8 cellular contexts compared by ENCODE assay signal in genomic region chr7:116809636-116810266, GRCh38. TPM values are rescaled to one million over a fixed set of nuclear protein-coding genes. Genes with fewer than 3 reads are reported as not detected.
DNase-seq lines count a peak whose midpoint lies in the region; ATAC-seq and TF ChIP-seq lines count a peak whose summit lies in the region.

No MANE protein-coding gene starts in this region.

- H4K20me1 ChIP-seq in KMS-11 (ENCODE audit: insufficient read depth) (no peaks in the 10 kb centered on the region), OCI-LY7 (ENCODE audit: insufficient read depth, low read length) (no peaks in the 10 kb centered on the region)

- in situ Hi-C loops in Caki2 (cut with HindIII; ENCODE audit: low pct_unique_long_range_greater_than_20kb, low sequenced_read_pairs) (no loop called here), transverse colon (cut with MboI; ENCODE audit: low pct_ligation_motif_present in 1 of 4, low pct_unique_long_range_greater_than_20kb in 1 of 4, low sequenced_read_pairs in 3 of 4) (loop anchor here (5.0 to 25.0 kb wide), 8 partner anchors 135 to 647 kb away; partner anchors contain the start of gene MET (in 1 of the 4))

- H3K27me3 ChIP-seq in KMS-11 (ENCODE audit: insufficient read depth, low read depth) (no peaks in the 10 kb centered on the region), left lung (no peaks in the 10 kb centered on the region), transverse colon (no peaks in the 10 kb centered on the region)

- no peak overlapping the region for H3K27ac ChIP-seq in KMS-11
- H3K27ac ChIP-seq in OCI-LY7 (ENCODE audit: low read depth, low read length, poor library complexity, severe bottlenecking), result no peak overlapping the region
- H3K27ac ChIP-seq in coronary artery, result no peak overlapping the region
- no peak overlapping the region for H3K27ac ChIP-seq in left lung
- H3K27ac ChIP-seq in transverse colon, result peak overlapping the region; percentile 54 to 79 (median 69)

- H2AFZ ChIP-seq in KMS-11 (ENCODE audit: low read depth), result no peak overlapping the region
- no peak overlapping the region for H2AFZ ChIP-seq in OCI-LY7 (ENCODE audit: low read length)

- 13 to 59% methylated on average over 1 of the region's 1 CpG for WGBS in transverse colon (ENCODE audit: low coverage in 1 of 2), 2 donors

- no peaks in the 10 kb centered on the region for H3K4me1 ChIP-seq in KMS-11 (ENCODE audit: low read depth, poor library complexity, severe bottlenecking)
- H3K4me1 ChIP-seq in OCI-LY7 (ENCODE audit: insufficient read depth, low read length, poor library complexity, severe bottlenecking), result no peaks in the 10 kb centered on the region
- H3K4me1 ChIP-seq in left lung, result peaks cover 0 to 7% of the 10 kb centered on the region in 2 donors
- peaks cover 7 to 59% (median 39%) of the 10 kb centered on the region in 4 donors for H3K4me1 ChIP-seq in transverse colon

- no peak overlapping the region for H3K4me3 ChIP-seq in KMS-11 (IDR thresholded peaks at IDR 0.05; ENCODE audit: insufficient read depth, low read depth, low read length)
- H3K4me3 ChIP-seq in OCI-LY7 (ENCODE audit: low read depth, low read length, poor library complexity, severe bottlenecking), result no peak overlapping the region
- no peak overlapping the region for H3K4me3 ChIP-seq in coronary artery
- no peak overlapping the region for H3K4me3 ChIP-seq in left lung
- no peak overlapping the region for H3K4me3 ChIP-seq in transverse colon

- no peak for TF ChIP-seq EP300 in transverse colon (IDR thresholded peaks at IDR 0.05; ENCODE audit: low read depth)

- H3K36me3 ChIP-seq in KMS-11 (ENCODE audit: insufficient read depth) (no peaks in the 10 kb centered on the region), OCI-LY7 (ENCODE audit: insufficient read depth, low read length) (no peaks in the 10 kb centered on the region), left lung (no peaks in the 10 kb centered on the region), transverse colon (no peaks in the 10 kb centered on the region)

- DNase-seq in Caki2 (ENCODE audit: low read depth) (peak; percentile 73), GM19240 (ENCODE audit: insufficient read length, low spot score) (peak; percentile 23), OCI-LY7 (ENCODE audit: low spot score) (peak; percentile 59), coronary artery (ENCODE audit: low spot score) (no peak), left lung (no peak), transverse colon (no peak)
- DNase-seq in stimulated activated CD4-positive, alpha-beta T cell treated with anti-CD3 and anti-CD28 coated beads, Interleukin-1b, Interleukin-23, amount 100 ng/mL, for 48 hours, result no peak

- TF ChIP-seq CTCF in KMS-11 (conservative IDR thresholded peaks at IDR 0.05; ENCODE audit: low read depth, low read length) (peak; percentile 89), OCI-LY7 (conservative IDR thresholded peaks at IDR 0.05; ENCODE audit: low read length) (peak; percentile 86), coronary artery (IDR thresholded peaks at IDR 0.05) (peak; percentile 28), left lung (IDR thresholded peaks at IDR 0.05) (peak; percentile 40 to 57), transverse colon (IDR thresholded peaks at IDR 0.05) (peak; percentile 60 to 77 (median 66))

- no peaks in the 10 kb centered on the region for H3K9me2 ChIP-seq in OCI-LY7 (ENCODE audit: insufficient read depth, low read length)

- BruUV-seq in OCI-LY7 (replicated peaks; lab: Mats Ljungman, UMichigan), result no TSS peak

- H3K9ac ChIP-seq in KMS-11, result no peak overlapping the region

- CTCF ChIA-PET in OCI-LY7 (lab: Charles Lee; ENCODE audit: unreplicated experiment), result interaction anchor here (0.9 kb wide), 1 partner anchor 80 kb away, joined by 3 read pairs; no protein-coding TSS in a partner anchor

- intact Hi-C loops in OCI-LY7 (cut with micrococcal nuclease; ENCODE audit: unreplicated experiment) (loop anchor here (1.0 kb wide), 1 partner anchor 218 kb away; no protein-coding TSS in a partner anchor), left lung (cut with DNase I) (loop anchor here in 1 of 2 donors (5.0 to 10.0 kb wide), 3 partner anchors 217 to 632 kb away; no protein-coding TSS in a partner anchor), transverse colon (cut with DNase I; ENCODE audit: low total_unique reads) (loop anchor here (1.0 to 5.0 kb wide), 3 partner anchors 137 to 637 kb away; partner anchors contain the start of gene MET)

- H3K9me3 ChIP-seq in OCI-LY7 (ENCODE audit: low read length), result no peaks in the 10 kb centered on the region
- no peaks in the 10 kb centered on the region for H3K9me3 ChIP-seq in left lung
- H3K9me3 ChIP-seq in transverse colon, result no peaks in the 10 kb centered on the region

- H3K4me2 ChIP-seq in KMS-11 (no peak overlapping the region), OCI-LY7 (ENCODE audit: low read length) (no peak overlapping the region)

- TF ChIP-seq POLR2A in transverse colon (IDR thresholded peaks at IDR 0.05), result no peak

- ATAC-seq in left lung, result peak; percentile 93

- POLR2A ChIA-PET in OCI-LY7 (lab: Charles Lee), result no interaction called here

- H3K79me2 ChIP-seq in KMS-11 (ENCODE audit: insufficient read depth, low read depth) (no peaks in the 10 kb centered on the region), OCI-LY7 (ENCODE audit: insufficient read depth, low read depth, low read length) (no peaks in the 10 kb centered on the region)

RNA-seq across cellular contexts. Expression of gene CAPZA2, which starts 52.6 kb away (rescaled TPM):
- 167 and 214 TPM in 2 replicates for total RNA-seq in Caki2 (2014; rRNA removed; shearing (Covaris generic); ENCODE audit: low replicate concordance)
- 42.1 and 53.3 TPM in 2 replicates for total RNA-seq in OCI-LY7 (2014; rRNA removed; shearing (Covaris generic))
- total RNA-seq in OCI-LY7 (2022) (96.2 and 103 TPM in 2 replicates), left lung (100 to 1,000 TPM; 234 to 286 TPM), transverse colon (100 to 1,000 TPM in 1 of 4 donors, 10 to 100 TPM in 3; 74.4 to 133 (median 88.5) TPM)

Comparison
In these comparisons a context has a peak if more than half of its experiments do, and no peak if none do; other contexts are left out.
1. DNase-seq: peak in Caki2 (single experiment), GM19240 (single experiment) and OCI-LY7 (single experiment); none in coronary artery (single experiment), left lung (0 of 2), transverse colon (single experiment) and stimulated activated CD4-positive, alpha-beta T cell treated with anti-CD3 and anti-CD28 coated beads, Interleukin-1b, Interleukin-23, amount 100 ng/mL, for 48 hours (single experiment).
2. H3K27ac ChIP-seq: peak in transverse colon (4 of 4); none in KMS-11 (single experiment), OCI-LY7 (single experiment), coronary artery (0 of 2) and left lung (0 of 2).
3. CTCF ChIP-seq: peak in every context shown above with its lines; median percentile 89 in KMS-11; 86 in OCI-LY7; 66 in transverse colon; 48 in left lung; 28 in coronary artery.